In the genomic region with DNA sequence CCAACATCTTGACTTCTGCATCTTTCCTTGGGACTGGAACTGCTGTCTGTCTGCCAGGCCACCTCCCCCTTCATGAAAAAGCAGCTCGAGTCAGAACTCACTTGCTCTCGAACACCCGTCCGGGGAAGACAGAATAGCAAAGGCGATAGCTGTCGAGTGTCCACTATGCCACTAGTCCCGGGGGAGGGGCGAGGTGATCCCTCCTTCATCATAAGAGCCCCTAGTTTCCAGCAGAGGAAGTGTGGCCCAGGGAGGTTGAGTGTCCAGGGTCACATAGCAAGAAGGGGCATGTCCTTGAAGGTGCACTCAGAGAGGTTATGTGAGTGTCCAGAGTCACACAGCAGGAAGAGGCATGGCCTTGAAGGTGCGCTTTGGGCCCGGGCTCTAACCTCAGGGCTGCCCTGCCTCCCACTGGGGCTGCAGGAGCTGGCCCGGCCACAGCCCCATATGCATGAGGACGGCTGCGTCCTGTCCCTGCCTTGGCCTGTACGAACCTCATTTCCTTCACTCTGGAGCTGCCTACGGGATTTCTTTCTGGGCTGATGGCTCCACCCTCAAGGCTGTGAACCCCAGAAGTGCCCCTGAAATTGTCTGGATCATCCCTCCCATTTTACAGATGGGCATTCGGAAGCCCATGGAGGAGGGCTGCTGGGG, we compare ENCODE assay signal across 18 cellular contexts. TPM values are rescaled to one million over a fixed set of nuclear protein-coding genes. Genes with fewer than 3 reads are reported as not detected.
DNase-seq lines count a peak whose midpoint lies in the region; ATAC-seq and TF ChIP-seq lines count a peak whose summit lies in the region.
"Had no signal": no experiment of that assay in that cellular context is flagged by ENCODE, and none has a peak within 500 bp of the region (broad histone marks: within the 10 kb centered on the region; RNA-seq: fewer than 3 reads in every experiment).

No MANE protein-coding gene starts in this region.

- TF ChIP-seq POLR2A in right lobe of liver (IDR thresholded peaks at IDR 0.05), result no peak

- no peaks in the 10 kb centered on the region for H3K4me1 ChIP-seq in left ventricle myocardium inferior
- no peaks in the 10 kb centered on the region for H3K4me1 ChIP-seq in HEK293 (ENCODE audit: control insufficient read depth, insufficient read depth, low read length)
- H3K4me1 ChIP-seq in right lobe of liver, result no peaks in the 10 kb centered on the region

- H3K27me3 ChIP-seq in left ventricle myocardium inferior (ENCODE audit: low read depth) (peaks cover 61% of the 10 kb centered on the region), right lobe of liver (no peaks in the 10 kb centered on the region)
- H3K27me3 ChIP-seq: BLaER1 had no signal

- ATAC-seq in Right ventricle myocardium inferior (no peak), right lobe of liver (peak; percentile 14 to 60 (median 44)), HG03280 (IDR thresholded peaks at IDR 0.05; ENCODE audit: unreplicated experiment) (no peak)
- ATAC-seq: GM23338, HCT116 had no signal

- POLR2A ChIA-PET in HEK293 (lab: Yijun Ruan, JAX), result no interaction called here

- 100% methylated on average over 2 of the region's 16 CpGs for WGBS in right lobe of liver (ENCODE audit: insufficient coverage, low coverage, low lambda C conversion rate, missing lambda C conversion rate)

- CTCF ChIA-PET in HEK293 (lab: Yijun Ruan, JAX), result no interaction called here

- peak; percentile 23 for DNase-seq in Right ventricle myocardium inferior (ENCODE audit: missing footprints)
- no peak for DNase-seq in left ventricle myocardium inferior
- peak; percentile 47 for DNase-seq in islet precursor cell
- peak in 1 of 3 donors; percentile 25 for DNase-seq in right lobe of liver
- no peak for DNase-seq in SHP77 treated with DMSO at 0.1 percent for 48 hours (lab: John Stamatoyannopoulos, UW)
- DNase-seq in stimulated activated CD4-positive, alpha-beta T cell treated with anti-CD3 and anti-CD28 coated beads, Interleukin-4, amount 100 ng/mL, for 24 hours, result no peak
- DNase-seq: 8988T; CD4-positive, alpha-beta memory T cell; DMS153; DMS79; GDM1 had no signal

- TF ChIP-seq CTCF in left ventricle myocardium inferior (IDR thresholded peaks at IDR 0.05; ENCODE audit: borderline replicate concordance), result no peak
- TF ChIP-seq CTCF in HEK293 (tag by site-specific recombination; IDR thresholded peaks at IDR 0.05), result no peak
- TF ChIP-seq CTCF in right lobe of liver (IDR thresholded peaks at IDR 0.05), result no peak

- H3K9me3 ChIP-seq in left ventricle myocardium inferior (replicated peaks), result no peaks in the 10 kb centered on the region
- no peaks in the 10 kb centered on the region for H3K9me3 ChIP-seq in HEK293 (ENCODE audit: control insufficient read depth, insufficient read depth, low read depth, low read length)
- no peaks in the 10 kb centered on the region for H3K9me3 ChIP-seq in right lobe of liver
- H3K9me3 ChIP-seq: BLaER1 had no signal

- no peaks in the 10 kb centered on the region for H3K36me3 ChIP-seq in left ventricle myocardium inferior
- no peaks in the 10 kb centered on the region for H3K36me3 ChIP-seq in HEK293 (ENCODE audit: control insufficient read depth in 2 of 2, insufficient read depth in 1 of 2, low read length in 2 of 2)
- H3K36me3 ChIP-seq in right lobe of liver, result no peaks in the 10 kb centered on the region
- H3K36me3 ChIP-seq: BLaER1 had no signal

- no peak overlapping the region for H3K27ac ChIP-seq in left ventricle myocardium inferior (replicated peaks)
- H3K27ac ChIP-seq in HEK293 (ENCODE audit: extremely low read depth, low read depth, low read length), result no peak overlapping the region
- no peak overlapping the region for H3K27ac ChIP-seq in right lobe of liver
- H3K27ac ChIP-seq: BLaER1 had no signal

- H3K4me3 ChIP-seq in left ventricle myocardium inferior (no peak overlapping the region), HEK293 (ENCODE audit: low read depth, low read length) (no peak overlapping the region), right lobe of liver (no peak overlapping the region)
- H3K4me3 ChIP-seq: BLaER1, GM23338 had no signal

- intact Hi-C loops in Right ventricle myocardium inferior (cut with DNase I) (no loop called here), left ventricle myocardium inferior (cut with micrococcal nuclease) (no loop called here), right lobe of liver (cut with DNase I) (no loop called here)

TF ChIP-seq in HEK293, 187 proteins besides CTCF, POLR2A, EP300 and RAD21:
- TF ChIP-seq MYNN (tag by site-specific recombination; IDR thresholded peaks at IDR 0.05; ENCODE audit: borderline replicate concordance), result 0 out of 2 replicates have a peak, but pooled peaks have one; percentile 51
- TF ChIP-seq ZNF791 (tag by site-specific recombination; IDR thresholded peaks at IDR 0.05), result no peak
- TF ChIP-seq KLF1 (tag by site-specific recombination; IDR thresholded peaks at IDR 0.05), result no peak
- TF ChIP-seq ZNF768 (tag by site-specific recombination; IDR thresholded peaks at IDR 0.05), result peak; percentile 42; the same call in 1 of the 2 replicates
- TF ChIP-seq, protein P1, sequence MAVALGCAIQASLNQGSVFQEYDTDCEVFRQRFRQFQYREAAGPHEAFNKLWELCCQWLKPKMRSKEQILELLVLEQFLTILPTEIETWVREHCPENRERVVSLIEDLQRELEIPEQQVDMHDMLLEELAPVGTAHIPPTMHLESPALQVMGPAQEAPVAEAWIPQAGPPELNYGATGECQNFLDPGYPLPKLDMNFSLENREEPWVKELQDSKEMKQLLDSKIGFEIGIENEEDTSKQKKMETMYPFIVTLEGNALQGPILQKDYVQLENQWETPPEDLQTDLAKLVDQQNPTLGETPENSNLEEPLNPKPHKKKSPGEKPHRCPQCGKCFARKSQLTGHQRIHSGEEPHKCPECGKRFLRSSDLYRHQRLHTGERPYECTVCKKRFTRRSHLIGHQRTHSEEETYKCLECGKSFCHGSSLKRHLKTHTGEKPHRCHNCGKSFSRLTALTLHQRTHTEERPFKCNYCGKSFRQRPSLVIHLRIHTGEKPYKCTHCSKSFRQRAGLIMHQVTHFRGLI (tag by site-specific recombination; IDR thresholded peaks at IDR 0.05), result no peak
TF ChIP-seq in HEK293: peak in this region for 2.

RNA-seq across cellular contexts. Expression of gene DBH, which starts 6.7 kb away (rescaled TPM):
- not detected for total RNA-seq in Right ventricle myocardium inferior
- not detected for total RNA-seq in left ventricle myocardium inferior
- 10 to 100 TPM in 1 of 6 experiments, 1 to 10 TPM in 5; 1.2 to 12.9 (median 5.7) TPM for total RNA-seq in right lobe of liver
- total RNA-seq: A673, Daoy had no signal

RNA-seq across cellular contexts. Expression of gene FAM163B, which starts 33.6 kb away (rescaled TPM):
- total RNA-seq in Right ventricle myocardium inferior (0.22 TPM), left ventricle myocardium inferior (not detected), right lobe of liver (1 to 10 TPM; 1.6 to 5.8 (median 3.0) TPM)
- total RNA-seq: A673; CD4-positive, alpha-beta memory T cell; Daoy had no signal

Comparison
In these comparisons a context has a peak if more than half of its experiments do, and no peak if none do; other contexts are left out.
1. DNase-seq: peak in Right ventricle myocardium inferior (single experiment) and islet precursor cell (single experiment); none in left ventricle myocardium inferior (single experiment), SHP77 treated with DMSO at 0.1 percent for 48 hours (single experiment) and stimulated activated CD4-positive, alpha-beta T cell treated with anti-CD3 and anti-CD28 coated beads, Interleukin-4, amount 100 ng/mL, for 24 hours (single experiment).
2. ATAC-seq: peak in right lobe of liver (4 of 4); none in Right ventricle myocardium inferior (single experiment) and HG03280 (single experiment).